1 cellular context compared by ENCODE assay signal in genomic region chr2:127313359-127313758, GRCh38.
TF ChIP-seq lines count a peak whose summit lies in the region.

No MANE protein-coding gene starts in this region.

TF ChIP-seq in GM12878, 131 proteins besides CTCF, POLR2A, EP300 and RAD21 (continued from another document):
- no peak for TF ChIP-seq USF2 (IDR thresholded peaks at IDR 0.05; ENCODE audit: borderline replicate concordance, low read depth, low read length)
- TF ChIP-seq RAD51 (IDR thresholded peaks at IDR 0.05), result peak; percentile 31; the same call in 1 of the 2 replicates
- TF ChIP-seq ESRRA (IDR thresholded peaks at IDR 0.05; ENCODE audit: low read length), result no peak
- TF ChIP-seq, protein P1, sequence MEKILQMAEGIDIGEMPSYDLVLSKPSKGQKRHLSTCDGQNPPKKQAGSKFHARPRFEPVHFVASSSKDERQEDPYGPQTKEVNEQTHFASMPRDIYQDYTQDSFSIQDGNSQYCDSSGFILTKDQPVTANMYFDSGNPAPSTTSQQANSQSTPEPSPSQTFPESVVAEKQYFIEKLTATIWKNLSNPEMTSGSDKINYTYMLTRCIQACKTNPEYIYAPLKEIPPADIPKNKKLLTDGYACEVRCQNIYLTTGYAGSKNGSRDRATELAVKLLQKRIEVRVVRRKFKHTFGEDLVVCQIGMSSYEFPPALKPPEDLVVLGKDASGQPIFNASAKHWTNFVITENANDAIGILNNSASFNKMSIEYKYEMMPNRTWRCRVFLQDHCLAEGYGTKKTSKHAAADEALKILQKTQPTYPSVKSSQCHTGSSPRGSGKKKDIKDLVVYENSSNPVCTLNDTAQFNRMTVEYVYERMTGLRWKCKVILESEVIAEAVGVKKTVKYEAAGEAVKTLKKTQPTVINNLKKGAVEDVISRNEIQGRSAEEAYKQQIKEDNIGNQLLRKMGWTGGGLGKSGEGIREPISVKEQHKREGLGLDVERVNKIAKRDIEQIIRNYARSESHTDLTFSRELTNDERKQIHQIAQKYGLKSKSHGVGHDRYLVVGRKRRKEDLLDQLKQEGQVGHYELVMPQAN (conservative IDR thresholded peaks at IDR 0.05), result no peak
- TF ChIP-seq GABPA (IDR thresholded peaks at IDR 0.05; ENCODE audit: low read depth), result no peak
- no peak for TF ChIP-seq FOXK2 (IDR thresholded peaks at IDR 0.05)
- peak; percentile 91 to 92 for TF ChIP-seq IKZF2 (IDR thresholded peaks at IDR 0.05)
- TF ChIP-seq MEF2B (IDR thresholded peaks at IDR 0.05; ENCODE audit: partially characterized antibody, poor library complexity, severe bottlenecking), result peak; percentile 72
- TF ChIP-seq PKNOX1 (IDR thresholded peaks at IDR 0.05), result no peak
- TF ChIP-seq IRF4 (IDR thresholded peaks at IDR 0.05; ENCODE audit: low read depth, low read length), result peak; percentile 76
- 0 out of 2 replicates have a peak, but pooled peaks have one; percentile 67 for TF ChIP-seq PAX8 (IDR thresholded peaks at IDR 0.05)
- peak; percentile 44; the same call in 1 of the 2 replicates for TF ChIP-seq CREM (IDR thresholded peaks at IDR 0.05; ENCODE audit: low read depth)
- peak; percentile 81 for TF ChIP-seq IKZF1 (conservative IDR thresholded peaks at IDR 0.05)
- TF ChIP-seq BCL11A (IDR thresholded peaks at IDR 0.05; ENCODE audit: low read depth, low read length), result peak; percentile 91
- TF ChIP-seq POU2F2 (IDR thresholded peaks at IDR 0.05; ENCODE audit: borderline replicate concordance, low read depth, low read length), result peak; percentile 84; the same call in 2 of the 3 replicates
- no peak for TF ChIP-seq TARDBP (IDR thresholded peaks at IDR 0.05; ENCODE audit: borderline replicate concordance)
- TF ChIP-seq PAX5 (IDR thresholded peaks at IDR 0.05; ENCODE audit: borderline replicate concordance, low read depth, low read length), result 0 out of 2 replicates have a peak, but pooled peaks have one; percentile 36
- TF ChIP-seq LARP7 (IDR thresholded peaks at IDR 0.05), result no peak
- peak; percentile 93 for TF ChIP-seq DPF2 (IDR thresholded peaks at IDR 0.05)
- peak; percentile 47; the same call in 1 of the 2 replicates for TF ChIP-seq BACH1 (IDR thresholded peaks at IDR 0.05; ENCODE audit: borderline replicate concordance)
- TF ChIP-seq ZNF207 (IDR thresholded peaks at IDR 0.05; ENCODE audit: borderline replicate concordance), result no peak
- TF ChIP-seq GATAD2B (conservative IDR thresholded peaks at IDR 0.05; ENCODE audit: low read depth), result 0 out of 2 replicates have a peak, but pooled peaks have one; percentile 37
- 0 out of 2 replicates have a peak, but pooled peaks have one; percentile 27 for TF ChIP-seq NFIC (IDR thresholded peaks at IDR 0.05; ENCODE audit: low read depth, low read length)
- no peak for TF ChIP-seq FOXM1 (IDR thresholded peaks at IDR 0.05; ENCODE audit: low read depth, low read length)
- TF ChIP-seq, protein P2, sequence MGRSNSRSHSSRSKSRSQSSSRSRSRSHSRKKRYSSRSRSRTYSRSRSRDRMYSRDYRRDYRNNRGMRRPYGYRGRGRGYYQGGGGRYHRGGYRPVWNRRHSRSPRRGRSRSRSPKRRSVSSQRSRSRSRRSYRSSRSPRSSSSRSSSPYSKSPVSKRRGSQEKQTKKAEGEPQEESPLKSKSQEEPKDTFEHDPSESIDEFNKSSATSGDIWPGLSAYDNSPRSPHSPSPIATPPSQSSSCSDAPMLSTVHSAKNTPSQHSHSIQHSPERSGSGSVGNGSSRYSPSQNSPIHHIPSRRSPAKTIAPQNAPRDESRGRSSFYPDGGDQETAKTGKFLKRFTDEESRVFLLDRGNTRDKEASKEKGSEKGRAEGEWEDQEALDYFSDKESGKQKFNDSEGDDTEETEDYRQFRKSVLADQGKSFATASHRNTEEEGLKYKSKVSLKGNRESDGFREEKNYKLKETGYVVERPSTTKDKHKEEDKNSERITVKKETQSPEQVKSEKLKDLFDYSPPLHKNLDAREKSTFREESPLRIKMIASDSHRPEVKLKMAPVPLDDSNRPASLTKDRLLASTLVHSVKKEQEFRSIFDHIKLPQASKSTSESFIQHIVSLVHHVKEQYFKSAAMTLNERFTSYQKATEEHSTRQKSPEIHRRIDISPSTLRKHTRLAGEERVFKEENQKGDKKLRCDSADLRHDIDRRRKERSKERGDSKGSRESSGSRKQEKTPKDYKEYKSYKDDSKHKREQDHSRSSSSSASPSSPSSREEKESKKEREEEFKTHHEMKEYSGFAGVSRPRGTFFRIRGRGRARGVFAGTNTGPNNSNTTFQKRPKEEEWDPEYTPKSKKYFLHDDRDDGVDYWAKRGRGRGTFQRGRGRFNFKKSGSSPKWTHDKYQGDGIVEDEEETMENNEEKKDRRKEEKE (IDR thresholded peaks at IDR 0.05), result no peak
- 0 out of 2 replicates have a peak, but pooled peaks have one; percentile 17 for TF ChIP-seq MLLT1 (IDR thresholded peaks at IDR 0.05)
- TF ChIP-seq SRF (IDR thresholded peaks at IDR 0.05; ENCODE audit: low read depth in 2 of 2, low read length in 2 of 2), result peak in 1 of 2 experiments; percentile 23; a peak in 1 of 4 replicates
- no peak for TF ChIP-seq MXI1 (IDR thresholded peaks at IDR 0.05; ENCODE audit: low read depth, low read length)
